Comparison of ENCODE assay signal across 1 cellular context in genomic region chr6:11273406-11274065, GRCh38.
TF ChIP-seq lines count a peak whose summit lies in the region.

No MANE protein-coding gene starts in this region.

TF ChIP-seq in H1, 55 proteins besides CTCF, POLR2A, EP300 and RAD21:
- TF ChIP-seq BCL11A (IDR thresholded peaks at IDR 0.05; ENCODE audit: low read depth in 2 of 2, low read length in 2 of 2) (no peak), SP2 (IDR thresholded peaks at IDR 0.05; ENCODE audit: low read length) (no peak), SRF (IDR thresholded peaks at IDR 0.05; ENCODE audit: low read depth, low read length) (no peak), RFX5 (IDR thresholded peaks at IDR 0.05; ENCODE audit: borderline replicate concordance, low read depth, low read length) (no peak), TBP (IDR thresholded peaks at IDR 0.05; ENCODE audit: low read depth, low read length) (no peak), KDM5A (IDR thresholded peaks at IDR 0.05; ENCODE audit: low read length) (no peak), SIRT6 (IDR thresholded peaks at IDR 0.05; ENCODE audit: low read length) (no peak), MAFK (IDR thresholded peaks at IDR 0.05; ENCODE audit: low read depth, low read length) (no peak), SUZ12 (IDR thresholded peaks at IDR 0.05; ENCODE audit: low read length) (no peak), SIX5 (IDR thresholded peaks at IDR 0.05; ENCODE audit: low read depth, low read length) (no peak), HDAC6 (IDR thresholded peaks at IDR 0.05; ENCODE audit: low read depth, low read length) (no peak), RXRA (IDR thresholded peaks at IDR 0.05; ENCODE audit: insufficient read depth, low read depth, low read length) (no peak), POU5F1 (IDR thresholded peaks at IDR 0.05; ENCODE audit: low read depth, low read length) (no peak), KDM1A (IDR thresholded peaks at IDR 0.05; ENCODE audit: borderline replicate concordance, low read length) (no peak), ASH2L (IDR thresholded peaks at IDR 0.05; ENCODE audit: low read length) (no peak)
